In genomic region chr22:31857247-31857646, GRCh38 we compare ENCODE assay signal across 12 cellular contexts.
DNase-seq lines count a peak whose midpoint lies in the region; TF ChIP-seq lines count a peak whose summit lies in the region.
"Had no signal": no experiment of that assay in that cellular context is flagged by ENCODE, and none has a peak within 500 bp of the region (broad histone marks: within the 10 kb centered on the region; RNA-seq: fewer than 3 reads in every experiment).

No MANE protein-coding gene starts in this region.

- no peaks in the 10 kb centered on the region for H3K27me3 Mint-ChIP-seq in neural crest cell (ENCODE audit: low read depth)
- H3K27me3 Mint-ChIP-seq: activated CD4-positive, alpha-beta T cell treated with anti-CD3 and anti-CD28 coated beads, Interleukin-2, amount 10 ng/mL, durations not matched to agents 24 days and 14 days had no signal

- no peaks in the 10 kb centered on the region for H3K27me3 ChIP-seq in testis
- H3K27me3 ChIP-seq: upper lobe of left lung had no signal

- DNase-seq in NCI-H2171 treated with DMSO at 0.1 percent for 48 hours (lab: John Stamatoyannopoulos, UW) (peak; percentile 97), cerebellar cortex (ENCODE audit: low spot score) (peak; percentile 11), neural crest cell (ENCODE audit: low read depth, low spot score) (no peak), NK-92 (lab: John Stamatoyannopoulos, UW; ENCODE audit: unreplicated experiment) (no peak), testis (no peak), epidermal melanocyte (ENCODE audit: insufficient read length, low spot score) (no peak)
- no peak for DNase-seq in activated CD4-positive, alpha-beta T cell treated with anti-CD3 and anti-CD28 coated beads, Interleukin-2, amount 50 U/mL, for 4 hours
- DNase-seq: activated CD4-positive, alpha-beta T cell treated with anti-CD3 and anti-CD28 coated beads, Interleukin-2, amount 10 ng/mL, durations not matched to agents 24 days and 14 days; CD8-positive, alpha-beta T cell; upper lobe of left lung had no signal

- H3K36me3 ChIP-seq in HEK293 (ENCODE audit: control insufficient read depth in 2 of 2, insufficient read depth in 1 of 2, low read length in 2 of 2) (peaks cover 3 to 48% of the 10 kb centered on the region in 2 experiments; a peak in 2 of 3 replicates), testis (ENCODE audit: low read depth, missing control alignments) (no peaks in the 10 kb centered on the region)

- no peak for TF ChIP-seq POLR2A in testis (IDR thresholded peaks at IDR 0.05)

- intact Hi-C loops in testis (cut with DNase I; ENCODE audit: low total_unique reads), result no loop called here

- H3K9me3 ChIP-seq in HEK293 (ENCODE audit: control insufficient read depth, insufficient read depth, low read depth, low read length) (no peaks in the 10 kb centered on the region), testis (no peaks in the 10 kb centered on the region)
- H3K9me3 ChIP-seq: upper lobe of left lung had no signal

- TF ChIP-seq CTCF in HEK293 (tag by site-specific recombination; IDR thresholded peaks at IDR 0.05) (no peak), neural crest cell (conservative IDR thresholded peaks at IDR 0.05) (no peak), testis (IDR thresholded peaks at IDR 0.05) (no peak)

- H3K27ac Mint-ChIP-seq in neural crest cell (ENCODE audit: unreplicated experiment), result peak overlapping the region; percentile 81
- H3K27ac Mint-ChIP-seq: activated CD4-positive, alpha-beta T cell treated with anti-CD3 and anti-CD28 coated beads, Interleukin-2, amount 10 ng/mL, durations not matched to agents 24 days and 14 days; CD8-positive, alpha-beta T cell had no signal

- H3K27ac ChIP-seq in HEK293 (ENCODE audit: extremely low read depth, low read depth, low read length), result no peak overlapping the region
- H3K27ac ChIP-seq in testis, result no peak overlapping the region
- H3K27ac ChIP-seq: KMS-11, upper lobe of left lung had no signal

- peaks cover 4% of the 10 kb centered on the region for H3K4me1 ChIP-seq in HEK293 (ENCODE audit: control insufficient read depth, insufficient read depth, low read length)
- no peaks in the 10 kb centered on the region for H3K4me1 ChIP-seq in testis
- H3K4me1 ChIP-seq: upper lobe of left lung had no signal

- peaks cover 17% of the 10 kb centered on the region for H3K4me1 Mint-ChIP-seq in neural crest cell

- H3K9me3 Mint-ChIP-seq in neural crest cell, result no peaks in the 10 kb centered on the region
- H3K9me3 Mint-ChIP-seq: activated CD4-positive, alpha-beta T cell treated with anti-CD3 and anti-CD28 coated beads, Interleukin-2, amount 10 ng/mL, durations not matched to agents 24 days and 14 days; CD8-positive, alpha-beta T cell had no signal

- POLR2A ChIA-PET in HEK293 (lab: Yijun Ruan, JAX), result interaction anchor here (0.6 to 1.7 kb wide), 7 partner anchors 25 to 195 kb away, joined by 3 to 7 read pairs (median 4); partner anchors contain the start of gene PISD

- H3K4me3 ChIP-seq in HEK293 (ENCODE audit: low read depth, low read length) (no peak overlapping the region), testis (no peak overlapping the region)
- H3K4me3 ChIP-seq: upper lobe of left lung had no signal

- CTCF ChIA-PET in HEK293 (lab: Yijun Ruan, JAX), result interaction anchor here (0.5 to 2.3 kb wide), 9 partner anchors 10 to 113 kb away, joined by 3 to 11 read pairs (median 4); no protein-coding TSS in a partner anchor

- H3K4me3 Mint-ChIP-seq in neural crest cell, result no peak overlapping the region
- H3K4me3 Mint-ChIP-seq: activated CD4-positive, alpha-beta T cell treated with anti-CD3 and anti-CD28 coated beads, Interleukin-2, amount 10 ng/mL, durations not matched to agents 24 days and 14 days; CD8-positive, alpha-beta T cell had no signal

- WGBS in testis, 2 donors, result 66 to 73% methylated on average over 9 of the region's 9 CpGs

- no peaks in the 10 kb centered on the region for H3K36me3 Mint-ChIP-seq in neural crest cell (ENCODE audit: low read depth)

TF ChIP-seq in HEK293, 187 proteins besides CTCF, POLR2A, EP300 and RAD21:
- TF ChIP-seq ZNF433 (tag by site-specific recombination; IDR thresholded peaks at IDR 0.05; ENCODE audit: low read depth) (no peak), ZFHX2 (tag by site-specific recombination; conservative IDR thresholded peaks at IDR 0.05) (peak; percentile 72), ZNF341 (tag by site-specific recombination; IDR thresholded peaks at IDR 0.05; ENCODE audit: low read depth) (peak; percentile 69), ZBTB17 (tag by site-specific recombination; IDR thresholded peaks at IDR 0.05) (peak; percentile 76), ZNF140 (tag by site-specific recombination; IDR thresholded peaks at IDR 0.05) (no peak), EGR2 (tag by site-specific recombination; IDR thresholded peaks at IDR 0.05; ENCODE audit: low read depth) (peak; percentile 69), ZBTB48 (tag by site-specific recombination; IDR thresholded peaks at IDR 0.05) (peak; percentile 48; the same call in 1 of the 2 replicates), IKZF3 (tag by site-specific recombination; IDR thresholded peaks at IDR 0.05) (peak; percentile 55; the same call in 1 of the 2 replicates), ZNF76 (tag by site-specific recombination; IDR thresholded peaks at IDR 0.05; ENCODE audit: borderline replicate concordance, low read depth) (peak; percentile 30; the same call in 1 of the 2 replicates)

Comparison
In these comparisons a context has a peak if more than half of its experiments do, and no peak if none do; other contexts are left out.
1. DNase-seq: peak in NCI-H2171 treated with DMSO at 0.1 percent for 48 hours (single experiment) and cerebellar cortex (single experiment); none in neural crest cell (single experiment), NK-92 (single experiment), activated CD4-positive, alpha-beta T cell treated with anti-CD3 and anti-CD28 coated beads, Interleukin-2, amount 50 U/mL, for 4 hours (0 of 2), testis (single experiment) and epidermal melanocyte (single experiment).